Comparison of ENCODE assay signal across 22 cellular contexts in genomic region chr17:71636644-71637043, GRCh38.
"Had no signal": no experiment of that assay in that cellular context is flagged by ENCODE, and none has a peak within 500 bp of the region (broad histone marks: within the 10 kb centered on the region; RNA-seq: fewer than 3 reads in every experiment).

No MANE protein-coding gene starts in this region.

- H3K27me3 ChIP-seq: esophagus muscularis mucosa, right lobe of liver, testis, tibial nerve, upper lobe of right lung, vagina had no signal

- H3K36me3 ChIP-seq: esophagus muscularis mucosa, gastrocnemius medialis, heart right ventricle, right lobe of liver, tibial nerve, upper lobe of right lung, vagina had no signal

- H3K27ac ChIP-seq: epithelial cell of prostate, esophagus muscularis mucosa, gastrocnemius medialis, heart right ventricle, psoas muscle, right lobe of liver, testis, tibial nerve, upper lobe of right lung, vagina had no signal

- H3K27ac Mint-ChIP-seq: effector memory CD8-positive, alpha-beta T cell; naive B cell; nephron; stimulated activated memory B cell treated with anti-CD40 and anti-IgM and Interleukin-4, amounts not matched to agents 10 μg/mL and 1 μg/mL and 100 μg/mL, for 72 hours; stimulated activated naive CD8-positive, alpha-beta T cell treated with anti-CD3 and anti-CD28 coated beads, Interleukin-15, Interleukin-2, amounts not matched to agents 100 ng/mL and 50 ng/mL, for 24 hours had no signal

- ATAC-seq: effector memory CD8-positive, alpha-beta T cell; gastrocnemius medialis; heart right ventricle; psoas muscle; right lobe of liver; stimulated activated memory B cell treated with anti-CD40 and anti-IgM and Interleukin-4, amounts not matched to agents 10 μg/mL and 1 μg/mL and 100 μg/mL, for 72 hours; upper lobe of right lung had no signal

- H3K4me1 ChIP-seq: esophagus muscularis mucosa, gastrocnemius medialis, heart right ventricle, psoas muscle, right lobe of liver, testis, tibial nerve, vagina had no signal

- FAIRE-seq: islet of Langerhans had no signal

- H3K36me3 Mint-ChIP-seq: naive B cell; stimulated activated memory B cell treated with anti-CD40 and anti-IgM and Interleukin-4, amounts not matched to agents 10 μg/mL and 1 μg/mL and 100 μg/mL, for 72 hours had no signal

- H3K27me3 Mint-ChIP-seq: effector memory CD8-positive, alpha-beta T cell; naive B cell; stimulated activated memory B cell treated with anti-CD40 and anti-IgM and Interleukin-4, amounts not matched to agents 10 μg/mL and 1 μg/mL and 100 μg/mL, for 72 hours; stimulated activated naive CD8-positive, alpha-beta T cell treated with anti-CD3 and anti-CD28 coated beads, Interleukin-15, Interleukin-2, amounts not matched to agents 100 ng/mL and 50 ng/mL, for 24 hours had no signal

- H3K9me3 Mint-ChIP-seq: nephron; stimulated activated memory B cell treated with anti-CD40 and anti-IgM and Interleukin-4, amounts not matched to agents 10 μg/mL and 1 μg/mL and 100 μg/mL, for 72 hours had no signal

- DNase-seq: effector memory CD8-positive, alpha-beta T cell; gastrocnemius medialis; heart right ventricle; hypothalamus; kidney glomerular epithelial cell; mesendoderm; naive B cell; psoas muscle; retina; right lobe of liver; stimulated activated CD4-positive, alpha-beta T cell treated with anti-CD3 and anti-CD28 coated beads, Interleukin-1b, Interleukin-23, amount 100 ng/mL, for 48 hours; stimulated activated CD4-positive, alpha-beta T cell treated with anti-CD3 and anti-CD28 coated beads, Interleukin-4, amount 100 ng/mL, for 24 hours; testis; upper lobe of right lung had no signal

- H3K4me1 Mint-ChIP-seq: naive B cell; stimulated activated memory B cell treated with anti-CD40 and anti-IgM and Interleukin-4, amounts not matched to agents 10 μg/mL and 1 μg/mL and 100 μg/mL, for 72 hours had no signal

- H3K4me3 ChIP-seq: esophagus muscularis mucosa, gastrocnemius medialis, heart right ventricle, psoas muscle, right lobe of liver, testis, tibial nerve, upper lobe of right lung, vagina had no signal

- H3K4me3 Mint-ChIP-seq: effector memory CD8-positive, alpha-beta T cell; naive B cell; nephron; stimulated activated memory B cell treated with anti-CD40 and anti-IgM and Interleukin-4, amounts not matched to agents 10 μg/mL and 1 μg/mL and 100 μg/mL, for 72 hours; stimulated activated naive CD8-positive, alpha-beta T cell treated with anti-CD3 and anti-CD28 coated beads, Interleukin-15, Interleukin-2, amounts not matched to agents 100 ng/mL and 50 ng/mL, for 24 hours had no signal

- H3K9me3 ChIP-seq: esophagus muscularis mucosa, gastrocnemius medialis, heart right ventricle, psoas muscle, right lobe of liver, testis, tibial nerve, upper lobe of right lung, vagina had no signal
